ENCODE assay signal across 8 cellular contexts in genomic region chr5:458547-459353, GRCh38. TPM values are rescaled to one million over a fixed set of nuclear protein-coding genes. Genes with fewer than 3 reads are reported as not detected.
DNase-seq lines count a peak whose midpoint lies in the region; ATAC-seq and TF ChIP-seq lines count a peak whose summit lies in the region.

No MANE protein-coding gene starts in this region.

- peaks cover 5% of the 10 kb centered on the region for H3K4me1 ChIP-seq in mesenchymal stem cell (ENCODE audit: control insufficient read depth, insufficient read depth, low read depth, low read length)
- peaks cover 25% of the 10 kb centered on the region for H3K4me1 ChIP-seq in vagina
- peaks cover 2% of the 10 kb centered on the region for H3K4me1 ChIP-seq in Karpas-422 (ENCODE audit: low read length)

- H2BK12ac ChIP-seq in mesenchymal stem cell (ENCODE audit: low read length in 2 of 2), result no peak overlapping the region

- no peak overlapping the region for H2BK120ac ChIP-seq in mesenchymal stem cell (ENCODE audit: low read depth, low read length)

- intact Hi-C loops in vagina (cut with DNase I), result no loop called here

- H3K36me3 ChIP-seq in mesenchymal stem cell (ENCODE audit: control insufficient read depth in 1 of 2, insufficient read depth in 2 of 2, low read depth in 1 of 2, low read length in 2 of 2), result peaks cover 60 to 89% of the 10 kb centered on the region in 2 experiments
- peaks cover 0 to 61% of the 10 kb centered on the region in 2 donors for H3K36me3 ChIP-seq in vagina
- H3K36me3 ChIP-seq in Karpas-422 (ENCODE audit: insufficient read depth, low read length), result peaks cover 20% of the 10 kb centered on the region

- H3K4me2 ChIP-seq in mesenchymal stem cell (ENCODE audit: low read length, poor library complexity, severe bottlenecking) (no peak overlapping the region), Karpas-422 (ENCODE audit: low read depth, low read length, poor library complexity, severe bottlenecking) (no peak overlapping the region)

- no peaks in the 10 kb centered on the region for H3K9me3 ChIP-seq in mesenchymal stem cell (ENCODE audit: control insufficient read depth, low read length)
- no peaks in the 10 kb centered on the region for H3K9me3 ChIP-seq in vagina
- H3K9me3 ChIP-seq in Karpas-422 (ENCODE audit: low read length), result no peaks in the 10 kb centered on the region

- H3K23ac ChIP-seq in mesenchymal stem cell (ENCODE audit: low read length in 2 of 2), result no peak overlapping the region

- DNase-seq in ELR (ENCODE audit: low read depth) (peak; percentile 90), mesenchymal stem cell (peak; percentile 38), vagina (ENCODE audit: extremely low spot score in 2 of 2) (no peak), cerebellum (ENCODE audit: low spot score) (no peak), Karpas-422 (no peak)
- DNase-seq in activated T-helper 9 cell treated with anti-CD3 and anti-CD28 coated beads, Interleukin-2, amount 50 U/mL, for 16 hours (ENCODE audit: low read depth), result peak; percentile 54

- no peak overlapping the region for H2BK15ac ChIP-seq in mesenchymal stem cell (ENCODE audit: low read depth, poor library complexity, severe bottlenecking)

- no peak overlapping the region for H3K4me3 ChIP-seq in mesenchymal stem cell (ENCODE audit: insufficient read depth in 1 of 2, low read depth in 1 of 2, low read length in 2 of 2)
- no peak overlapping the region for H3K4me3 ChIP-seq in vagina
- no peak overlapping the region for H3K4me3 ChIP-seq in Karpas-422 (ENCODE audit: low read length)

- TF ChIP-seq CTCF in vagina (IDR thresholded peaks at IDR 0.05), result no peak

- WGBS in mesenchymal stem cell, result 94% methylated on average over 14 of the region's 17 CpGs

- peak; percentile 49 for ATAC-seq in HG03342 (IDR thresholded peaks at IDR 0.05; ENCODE audit: unreplicated experiment)
- no peak for ATAC-seq in GM19452 (IDR thresholded peaks at IDR 0.05; ENCODE audit: unreplicated experiment)

- peak overlapping the region; percentile 78 for H3K9ac ChIP-seq in mesenchymal stem cell (ENCODE audit: low read length)
- H3K9ac ChIP-seq in Karpas-422 (ENCODE audit: low read length), result no peak overlapping the region

- no peak for TF ChIP-seq POLR2A in vagina (IDR thresholded peaks at IDR 0.05)

- no peak overlapping the region for H2AFZ ChIP-seq in mesenchymal stem cell (ENCODE audit: low read depth, low read length)
- no peak overlapping the region for H2AFZ ChIP-seq in Karpas-422 (ENCODE audit: low read length)

- H4K91ac ChIP-seq in mesenchymal stem cell (ENCODE audit: low read length), result no peak overlapping the region

- no peak overlapping the region for H2AK5ac ChIP-seq in mesenchymal stem cell (ENCODE audit: low read length, severe bottlenecking)

- peaks cover 47% of the 10 kb centered on the region for H3K79me1 ChIP-seq in mesenchymal stem cell (replicated peaks; ENCODE audit: low read length, poor library complexity, severe bottlenecking)

- H3K18ac ChIP-seq in mesenchymal stem cell (ENCODE audit: low read depth in 1 of 2, low read length in 2 of 2), result no peak overlapping the region

- H3K14ac ChIP-seq in mesenchymal stem cell (ENCODE audit: low read length in 2 of 2), result no peak overlapping the region

- no peak overlapping the region for H4K8ac ChIP-seq in mesenchymal stem cell (ENCODE audit: low read length)

- H4K20me1 ChIP-seq in Karpas-422 (ENCODE audit: insufficient read depth, low read depth, low read length), result no peaks in the 10 kb centered on the region

- H3K9me2 ChIP-seq in Karpas-422 (replicated peaks; ENCODE audit: insufficient read depth, low read length), result no peaks in the 10 kb centered on the region

- no peak overlapping the region for H3K4ac ChIP-seq in mesenchymal stem cell (ENCODE audit: low read depth in 1 of 2, low read length in 2 of 2)

- peaks cover 31% of the 10 kb centered on the region for H3K79me2 ChIP-seq in Karpas-422 (ENCODE audit: low read length)

- no peak overlapping the region for H3K27ac ChIP-seq in mesenchymal stem cell (ENCODE audit: low read length, poor library complexity, severe bottlenecking)
- H3K27ac ChIP-seq in vagina, result peak overlapping the region; percentile 24
- H3K27ac ChIP-seq in Karpas-422 (ENCODE audit: low read length), result no peak overlapping the region

- H2BK5ac ChIP-seq in mesenchymal stem cell (ENCODE audit: low read depth, low read length, poor library complexity, severe bottlenecking), result no peak overlapping the region

- H3K27me3 ChIP-seq in mesenchymal stem cell (ENCODE audit: control insufficient read depth in 1 of 2, insufficient read depth in 1 of 2, low read length in 2 of 2) (no peaks in the 10 kb centered on the region), vagina (no peaks in the 10 kb centered on the region), Karpas-422 (ENCODE audit: low read length) (no peaks in the 10 kb centered on the region)

RNA-seq across cellular contexts. Expression of gene EXOC3, which starts 15.8 kb away (rescaled TPM):
- 24.3 TPM for polyA plus RNA-seq in mesenchymal stem cell (2013, experiment 1 of 2)
- polyA plus RNA-seq in mesenchymal stem cell (2013, experiment 2 of 2), result 23.1 TPM
- total RNA-seq in vagina (67.5 TPM), cerebellum (27.8 TPM)
- total RNA-seq in Karpas-422 (2014; rRNA removed; shearing (Covaris generic); ENCODE audit: low replicate concordance), result 24.4 and 39.8 TPM in 2 replicates

Comparison
In these comparisons a context has a peak if more than half of its experiments do, and no peak if none do; other contexts are left out.
1. DNase-seq: peak in ELR (single experiment), activated T-helper 9 cell treated with anti-CD3 and anti-CD28 coated beads, Interleukin-2, amount 50 U/mL, for 16 hours (single experiment) and mesenchymal stem cell (single experiment); none in vagina (0 of 2), cerebellum (single experiment) and Karpas-422 (single experiment).